13 cellular contexts compared by ENCODE assay signal in genomic region chr13:101579291-101579802, GRCh38.
DNase-seq lines count a peak whose midpoint lies in the region; ATAC-seq lines count a peak whose summit lies in the region.
"Had no signal": no experiment of that assay in that cellular context is flagged by ENCODE, and none has a peak within 500 bp of the region (broad histone marks: within the 10 kb centered on the region; RNA-seq: fewer than 3 reads in every experiment).

No MANE protein-coding gene starts in this region.

- DNase-seq in NCI-H1092 treated with DMSO at 0.1 percent for 48 hours (lab: John Stamatoyannopoulos, UW) (peak; percentile 11), NCI-H1092 (lab: John Stamatoyannopoulos, UW) (no peak), NCI-H748 treated with DMSO at 0.1 percent for 48 hours (lab: John Stamatoyannopoulos, UW) (peak; percentile 90), fibroblast of peridontal ligament (ENCODE audit: extremely low read depth) (peak; percentile 59), renal cortical epithelial cell (ENCODE audit: low read depth) (peak; percentile 67)
- no peak for DNase-seq in activated T-cell treated with anti-CD3 and anti-CD28 coated beads, Interleukin-2, amount 50 U/mL, for 48 hours
- DNase-seq: 8988T; activated CD8-positive, alpha-beta memory T cell treated with anti-CD3 and anti-CD28 coated beads, Interleukin-2, amount 10 ng/mL, durations not matched to agents 7 days and 5 days; adrenal gland; Karpas-422; upper lobe of right lung had no signal

- no peak for ATAC-seq in HG03460 (IDR thresholded peaks at IDR 0.05; ENCODE audit: unreplicated experiment)
- no peak for ATAC-seq in GM21528 (IDR thresholded peaks at IDR 0.05; ENCODE audit: low FRiP score, unreplicated experiment)
- ATAC-seq: activated CD8-positive, alpha-beta memory T cell treated with anti-CD3 and anti-CD28 coated beads, Interleukin-2, amount 10 ng/mL, durations not matched to agents 7 days and 5 days; upper lobe of right lung had no signal

Comparison
In these comparisons a context has a peak if more than half of its experiments do, and no peak if none do; other contexts are left out.
1. DNase-seq: peak in NCI-H1092 treated with DMSO at 0.1 percent for 48 hours (single experiment), NCI-H748 treated with DMSO at 0.1 percent for 48 hours (single experiment), fibroblast of peridontal ligament (single experiment) and renal cortical epithelial cell (single experiment); none in NCI-H1092 (single experiment) and activated T-cell treated with anti-CD3 and anti-CD28 coated beads, Interleukin-2, amount 50 U/mL, for 48 hours (0 of 2).